12 cellular contexts compared by ENCODE assay signal in genomic region chr9:36492849-36493248, GRCh38.
DNase-seq lines count a peak whose midpoint lies in the region; ATAC-seq, FAIRE-seq and TF ChIP-seq lines count a peak whose summit lies in the region.
"Had no signal": no experiment of that assay in that cellular context is flagged by ENCODE, and none has a peak within 500 bp of the region (broad histone marks: within the 10 kb centered on the region; RNA-seq: fewer than 3 reads in every experiment).

No MANE protein-coding gene starts in this region.

- CTCF ChIA-PET in CD4-positive, alpha-beta T cell (lab: Charles Lee) = interaction anchor here (0.7 kb wide), 1 partner anchor 1552 kb away, joined by 3 read pairs; no protein-coding TSS in a partner anchor
- CTCF ChIA-PET in IMR-90 (lab: Yijun Ruan, JAX) = no interaction called here

- no peaks in the 10 kb centered on the region for H3K27me3 Mint-ChIP-seq in CD4-positive, alpha-beta T cell
- H3K27me3 Mint-ChIP-seq in activated T-helper 2 cell treated with anti-CD3 and anti-CD28 coated beads, Interferon-gamma antibody, Interleukin-2, Interleukin-4, amounts not matched to agents 10 μg/mL and 5 μg/mL and 100 μg/mL, durations not matched to agents 14 hours and 24 hours and 36 hours (ENCODE audit: low read depth) = no peaks in the 10 kb centered on the region
- H3K27me3 Mint-ChIP-seq in glutamatergic neuron (ENCODE audit: unreplicated experiment) = peaks cover 6% of the 10 kb centered on the region

- H3K27ac Mint-ChIP-seq in CD4-positive, alpha-beta T cell = peak overlapping the region; percentile 76
- H3K27ac Mint-ChIP-seq in activated T-helper 2 cell treated with anti-CD3 and anti-CD28 coated beads, Interferon-gamma antibody, Interleukin-2, Interleukin-4, amounts not matched to agents 10 μg/mL and 5 μg/mL and 100 μg/mL, durations not matched to agents 14 hours and 24 hours and 36 hours = peak overlapping the region; percentile 54
- no peak overlapping the region for H3K27ac Mint-ChIP-seq in glutamatergic neuron (ENCODE audit: unreplicated experiment)

- no CpG with 5 or more reads among the region's 2 CpGs for WGBS in IMR-90 (ENCODE audit: extremely low coverage in 2 of 2, insufficient read length in 1 of 2), 2 experiments
- WGBS in small intestine, 3 donors = 64 to 78% (median 75%) methylated on average over 2 of the region's 2 CpGs

- TF ChIP-seq POLR2A in IMR-90 (IDR thresholded peaks at IDR 0.05; ENCODE audit: low read depth, low read length) = no peak

- BruUV-seq in IMR-90 (replicated peaks; lab: Mats Ljungman, UMichigan) = no TSS peak

- H3K27me3 ChIP-seq in CD4-positive, alpha-beta T cell (ENCODE audit: control insufficient read depth, insufficient read depth, low read length) = no peaks in the 10 kb centered on the region
- H3K27me3 ChIP-seq in IMR-90 (ENCODE audit: control insufficient read depth, insufficient read depth, low read length) (peaks cover 2% of the 10 kb centered on the region; the same call in 1 of the 2 replicates), small intestine (ENCODE audit: control insufficient read depth in 2 of 2, insufficient read depth in 2 of 2, low read length in 2 of 2) (no peaks in the 10 kb centered on the region)
- H3K27me3 ChIP-seq: colonic mucosa had no signal

- H3K4ac ChIP-seq in IMR-90 (ENCODE audit: low read depth, low read length) = no peak overlapping the region

- H4K20me1 ChIP-seq in IMR-90 (ENCODE audit: insufficient read depth, low read length) = no peaks in the 10 kb centered on the region

- FAIRE-seq in small intestine (lab: Jason Lieb, UNC) = no peak

- H2AK5ac ChIP-seq in IMR-90 (ENCODE audit: low read depth, low read length) = no peak overlapping the region

- H4K5ac ChIP-seq in IMR-90 (ENCODE audit: low read depth, low read length) = no peak overlapping the region

- peak in 1 of 10 experiments; percentile 2 for DNase-seq in CD4-positive, alpha-beta T cell
- peak; percentile 12 for DNase-seq in IMR-90
- DNase-seq in activated T-helper 2 cell treated with anti-CD3 and anti-CD28 coated beads, Interferon-gamma antibody, Interleukin-2, Interleukin-4, amounts not matched to agents 10 μg/mL and 5 μg/mL and 100 μg/mL, durations not matched to agents 14 hours and 24 hours and 36 hours (ENCODE audit: low spot score) = peak; percentile 16
- peak; percentile 46 for DNase-seq in medulla oblongata (ENCODE audit: extremely low spot score)
- no peak for DNase-seq in small intestine
- DNase-seq in anterior cingulate cortex (lab: John Stamatoyannopoulos, UW) = no peak
- DNase-seq in dedifferentiated amniotic fluid mesenchymal stem cell (ENCODE audit: extremely low spot score) = no peak
- no peak for DNase-seq in glutamatergic neuron
- DNase-seq: activated CD4-positive, alpha-beta T cell treated with anti-CD3 and anti-CD28 coated beads for 1 hour; Caco-2; colonic mucosa; NCI-H345 had no signal

- no peaks in the 10 kb centered on the region for H3K9me3 Mint-ChIP-seq in CD4-positive, alpha-beta T cell
- no peaks in the 10 kb centered on the region for H3K9me3 Mint-ChIP-seq in activated T-helper 2 cell treated with anti-CD3 and anti-CD28 coated beads, Interferon-gamma antibody, Interleukin-2, Interleukin-4, amounts not matched to agents 10 μg/mL and 5 μg/mL and 100 μg/mL, durations not matched to agents 14 hours and 24 hours and 36 hours
- H3K9me3 Mint-ChIP-seq in glutamatergic neuron (ENCODE audit: unreplicated experiment) = no peaks in the 10 kb centered on the region

- TF ChIP-seq CTCF in CD4-positive, alpha-beta T cell (IDR thresholded peaks at IDR 0.05) = no peak
- TF ChIP-seq CTCF in IMR-90 (conservative IDR thresholded peaks at IDR 0.05; ENCODE audit: low read depth, low read length) (no peak), glutamatergic neuron (IDR thresholded peaks at IDR 0.05; ENCODE audit: partially characterized antibody, unreplicated experiment) (no peak)

- no peak overlapping the region for H4K8ac ChIP-seq in IMR-90 (ENCODE audit: low read depth in 2 of 2, low read length in 2 of 2)

- TF ChIP-seq RAD21 in IMR-90 (IDR thresholded peaks at IDR 0.05; ENCODE audit: low read length) = no peak

- in situ Hi-C loops in IMR-90 (cut with MboI; ENCODE audit: low sequenced_read_pairs) = no loop called here

- no peak overlapping the region for H4K91ac ChIP-seq in IMR-90 (ENCODE audit: insufficient read depth, low read depth, low read length)

- H3K4me2 ChIP-seq in IMR-90 (ENCODE audit: low read depth, low read length) = no peak overlapping the region

- H2BK5ac ChIP-seq in IMR-90 (ENCODE audit: low read depth, low read length, poor library complexity, severe bottlenecking) = no peak overlapping the region

- H3K56ac ChIP-seq in IMR-90 (ENCODE audit: extremely low read depth, insufficient read depth, low read length) = no peak overlapping the region

- H3K4me1 ChIP-seq in IMR-90 (ENCODE audit: control insufficient read depth, insufficient read depth, low read length) = peaks cover 2% of the 10 kb centered on the region
- peaks cover 0 to 7% of the 10 kb centered on the region in 2 donors for H3K4me1 ChIP-seq in small intestine (ENCODE audit: control insufficient read depth in 2 of 2, insufficient read depth in 1 of 2, low read depth in 1 of 2, low read length in 1 of 2)
- H3K4me1 ChIP-seq: Caco-2 had no signal

- no peak overlapping the region for H2AK9ac ChIP-seq in IMR-90 (replicated peaks; ENCODE audit: low read depth, low read length, poor library complexity)

- POLR2A ChIA-PET in CD4-positive, alpha-beta T cell (lab: Charles Lee) = interaction anchor here (0.7 kb wide), 1 partner anchor 65 kb away, joined by 3 read pairs; no protein-coding TSS in a partner anchor
- POLR2A ChIA-PET in IMR-90 (lab: Charles Lee; ENCODE audit: unreplicated experiment) = no interaction called here

- no peak overlapping the region for H2BK15ac ChIP-seq in IMR-90 (ENCODE audit: low read depth, low read length)

- ATAC-seq in CD4-positive, alpha-beta T cell (ENCODE audit: poor library complexity) = peak; percentile 75
- no peak; the same call in 1 of the 2 replicates for ATAC-seq in IMR-90 (ENCODE audit: low read depth)

- H3K9ac ChIP-seq in IMR-90 (ENCODE audit: low read depth, low read length) = no peak overlapping the region

- no peak overlapping the region for H3K27ac ChIP-seq in CD4-positive, alpha-beta T cell (ENCODE audit: low read depth, low read length)
- H3K27ac ChIP-seq in IMR-90 (ENCODE audit: insufficient read depth, low read length) = no peak overlapping the region
- H3K27ac ChIP-seq in small intestine (ENCODE audit: low read depth in 1 of 2, low read length in 1 of 2) = no peak overlapping the region
- H3K27ac ChIP-seq: colonic mucosa had no signal

- H3K36me3 Mint-ChIP-seq in CD4-positive, alpha-beta T cell (ENCODE audit: low read depth) = peaks cover 6% of the 10 kb centered on the region
- H3K36me3 Mint-ChIP-seq in activated T-helper 2 cell treated with anti-CD3 and anti-CD28 coated beads, Interferon-gamma antibody, Interleukin-2, Interleukin-4, amounts not matched to agents 10 μg/mL and 5 μg/mL and 100 μg/mL, durations not matched to agents 14 hours and 24 hours and 36 hours (ENCODE audit: low read depth) = no peaks in the 10 kb centered on the region
- H3K36me3 Mint-ChIP-seq in glutamatergic neuron (ENCODE audit: unreplicated experiment) = no peaks in the 10 kb centered on the region

- H3K4me1 Mint-ChIP-seq in CD4-positive, alpha-beta T cell (ENCODE audit: low read depth) = peaks cover 66% of the 10 kb centered on the region
- H3K4me1 Mint-ChIP-seq in activated T-helper 2 cell treated with anti-CD3 and anti-CD28 coated beads, Interferon-gamma antibody, Interleukin-2, Interleukin-4, amounts not matched to agents 10 μg/mL and 5 μg/mL and 100 μg/mL, durations not matched to agents 14 hours and 24 hours and 36 hours (ENCODE audit: low read depth) = peaks cover 38% of the 10 kb centered on the region
- peaks cover 14% of the 10 kb centered on the region for H3K4me1 Mint-ChIP-seq in glutamatergic neuron (ENCODE audit: low read depth, unreplicated experiment)

- H3K9me3 ChIP-seq in CD4-positive, alpha-beta T cell (ENCODE audit: control insufficient read depth, low read length) = no peaks in the 10 kb centered on the region
- H3K9me3 ChIP-seq in IMR-90 (ENCODE audit: control insufficient read depth, insufficient read depth, low read length) = 0 out of 2 replicates have a peak, but pooled peaks cover 2% of the 10 kb centered on the region
- no peaks in the 10 kb centered on the region for H3K9me3 ChIP-seq in small intestine (ENCODE audit: control insufficient read depth, low read depth)
- H3K9me3 ChIP-seq: Caco-2, colonic mucosa had no signal

- no peak overlapping the region for H3K14ac ChIP-seq in IMR-90 (replicated peaks; ENCODE audit: low read depth, low read length)

- H2BK120ac ChIP-seq in IMR-90 (ENCODE audit: low read depth, low read length) = no peak overlapping the region

- no peak overlapping the region for H2BK20ac ChIP-seq in IMR-90 (ENCODE audit: low read depth, low read length)

- no peak overlapping the region for H3K23ac ChIP-seq in IMR-90 (ENCODE audit: low read depth, low read length)

- intact Hi-C loops in CD4-positive, alpha-beta T cell (cut with DNase I, micrococcal nuclease) = no loop called here
- intact Hi-C loops in IMR-90 (cut with micrococcal nuclease) = no loop called here
- intact Hi-C loops in activated T-helper 2 cell treated with anti-CD3 and anti-CD28 coated beads, Interferon-gamma antibody, Interleukin-2, Interleukin-4, amounts not matched to agents 10 μg/mL and 5 μg/mL and 100 μg/mL, durations not matched to agents 14 hours and 24 hours and 36 hours (cut with micrococcal nuclease) = no loop called here

- dilution Hi-C loops in IMR-90 (cut with HindIII; ENCODE audit: low sequenced_read_pairs, unreplicated experiment) = no loop called here

- H3K36me3 ChIP-seq in IMR-90 (ENCODE audit: control insufficient read depth, insufficient read depth, low read length) (no peaks in the 10 kb centered on the region), small intestine (ENCODE audit: control insufficient read depth in 2 of 2, insufficient read depth in 2 of 2, low read length in 2 of 2) (no peaks in the 10 kb centered on the region)
- H3K36me3 ChIP-seq: colonic mucosa had no signal

- H3K18ac ChIP-seq in IMR-90 (ENCODE audit: low read depth, low read length) = no peak overlapping the region

- H2AFZ ChIP-seq in IMR-90 (replicated peaks; ENCODE audit: low read length, poor library complexity) = no peak overlapping the region

- H3K4me3 ChIP-seq in IMR-90 (ENCODE audit: insufficient read depth, low read depth, low read length) = no peak overlapping the region
- no peak overlapping the region for H3K4me3 ChIP-seq in small intestine (ENCODE audit: low read depth in 1 of 2, low read length in 2 of 2)
- H3K4me3 ChIP-seq: colonic mucosa had no signal

- H3K9me1 ChIP-seq in IMR-90 (ENCODE audit: insufficient read depth, low read length) = peaks cover 6% of the 10 kb centered on the region; the same call in 1 of the 2 replicates

- peak overlapping the region; percentile 64 for H3K4me3 Mint-ChIP-seq in CD4-positive, alpha-beta T cell
- peak overlapping the region; percentile 57 for H3K4me3 Mint-ChIP-seq in activated T-helper 2 cell treated with anti-CD3 and anti-CD28 coated beads, Interferon-gamma antibody, Interleukin-2, Interleukin-4, amounts not matched to agents 10 μg/mL and 5 μg/mL and 100 μg/mL, durations not matched to agents 14 hours and 24 hours and 36 hours (ENCODE audit: low read depth)
- H3K4me3 Mint-ChIP-seq in glutamatergic neuron (ENCODE audit: unreplicated experiment) = no peak overlapping the region

- H3K79me1 ChIP-seq in IMR-90 (ENCODE audit: low read depth in 1 of 2, low read length in 2 of 2) = 0 out of 4 replicates have a peak, but pooled peaks cover 3 to 4% of the 10 kb centered on the region in 2 experiments

Comparison
In these comparisons a context has a peak if more than half of its experiments do, and no peak if none do; other contexts are left out.
1. DNase-seq: peak in IMR-90 (single experiment), activated T-helper 2 cell treated with anti-CD3 and anti-CD28 coated beads, Interferon-gamma antibody, Interleukin-2, Interleukin-4, amounts not matched to agents 10 μg/mL and 5 μg/mL and 100 μg/mL, durations not matched to agents 14 hours and 24 hours and 36 hours (single experiment) and medulla oblongata (single experiment); none in small intestine (single experiment), anterior cingulate cortex (0 of 58), dedifferentiated amniotic fluid mesenchymal stem cell (single experiment) and glutamatergic neuron (single experiment).